ENCODE assay signal across 1 cellular context in the genomic region with DNA sequence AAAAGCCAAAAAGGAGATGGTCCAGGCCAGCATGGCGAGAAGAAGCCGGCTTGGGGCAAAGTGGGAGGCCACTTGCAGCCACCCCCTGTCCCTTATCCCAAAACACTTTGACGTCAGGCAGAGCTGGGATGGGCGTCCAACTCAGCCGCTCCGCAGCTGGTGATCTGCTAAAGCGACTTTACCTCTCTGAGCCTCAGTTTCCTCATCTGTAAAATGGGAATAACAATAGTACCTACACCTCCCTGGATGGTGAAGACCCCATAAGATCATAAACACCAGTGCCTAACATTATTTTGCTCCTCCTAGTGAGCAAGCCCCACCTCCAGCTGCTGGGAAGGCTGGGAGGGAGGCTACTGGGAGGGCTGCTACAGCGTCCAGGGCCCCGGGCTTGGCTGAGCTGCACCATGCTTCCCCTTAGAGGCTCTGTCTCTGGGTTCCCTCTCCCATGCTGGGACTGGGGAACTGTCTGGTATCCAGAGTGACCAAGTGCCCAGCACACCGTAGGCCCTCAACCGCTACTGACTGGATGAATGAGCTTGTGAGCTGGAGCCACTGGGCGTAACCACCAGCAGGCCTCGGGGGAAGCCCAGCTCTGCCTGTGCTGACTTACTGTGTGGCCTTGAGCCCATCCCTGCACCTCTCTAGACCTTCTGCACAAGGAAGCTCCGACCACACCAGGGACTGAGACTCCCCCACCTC.
TF ChIP-seq lines count a peak whose summit lies in the region.

No MANE protein-coding gene starts in this region.

TF ChIP-seq in K562, 482 proteins besides CTCF, POLR2A, EP300 and RAD21 (continued from another document):
- TF ChIP-seq MGA (IDR thresholded peaks at IDR 0.05) (no peak), TFE3 (CRISPR knock-in tag; IDR thresholded peaks at IDR 0.05) (no peak), CBX2 (IDR thresholded peaks at IDR 0.05; ENCODE audit: insufficient read depth, low read length, poor library complexity, severe bottlenecking) (no peak)
